In genomic region chr9:127887792-127888191, GRCh38 we compare ENCODE assay signal across 13 cellular contexts. TPM values are rescaled to one million over a fixed set of nuclear protein-coding genes. Genes with fewer than 3 reads are reported as not detected.
DNase-seq lines count a peak whose midpoint lies in the region; ATAC-seq, FAIRE-seq and TF ChIP-seq lines count a peak whose summit lies in the region.
"Had no signal": no experiment of that assay in that cellular context is flagged by ENCODE, and none has a peak within 500 bp of the region (broad histone marks: within the 10 kb centered on the region; RNA-seq: fewer than 3 reads in every experiment).

No MANE protein-coding gene starts in this region.

- H3K27ac ChIP-seq in HepG2 (ENCODE audit: extremely low read length, insufficient read depth, low read length) (no peak overlapping the region), right lobe of liver (no peak overlapping the region), ascending aorta (no peak overlapping the region), sigmoid colon (no peak overlapping the region)

- TF ChIP-seq POLR2A in HepG2 (IDR thresholded peaks at IDR 0.05; ENCODE audit: insufficient read depth in 1 of 2, low read depth in 2 of 2, low read length in 2 of 2) = no peak
- no peak for TF ChIP-seq POLR2A in right lobe of liver (IDR thresholded peaks at IDR 0.05)
- no peak for TF ChIP-seq POLR2A in sigmoid colon (IDR thresholded peaks at IDR 0.05)

- H4K20me1 ChIP-seq in HepG2 (ENCODE audit: insufficient read depth, low read length) = no peaks in the 10 kb centered on the region

- in situ Hi-C loops in HepG2 (cut with HindIII; ENCODE audit: extremely low pct_ligation_motif_present, low pct_unique_long_range_greater_than_20kb) = no loop called here

- H3K36me3 ChIP-seq in HepG2 (replicated peaks in 1 of 2; ENCODE audit: control insufficient read depth in 1 of 2, insufficient read depth in 2 of 2, low read length in 2 of 2) (peaks cover 14 to 40% of the 10 kb centered on the region in 2 experiments; a peak in 4 of 5 replicates), right lobe of liver (peaks cover 6 to 57% (median 26%) of the 10 kb centered on the region in 4 donors), ascending aorta (peaks cover 57 to 66% of the 10 kb centered on the region in 2 donors), sigmoid colon (peaks cover 36 to 70% (median 48%) of the 10 kb centered on the region in 4 donors)

- no peak overlapping the region for H3K27ac Mint-ChIP-seq in activated T-helper 17 cell treated with anti-CD3 and anti-CD28 coated beads, Interleukin-2, amount 50 U/mL, for 72 hours

- no peak overlapping the region for H3K4me3 Mint-ChIP-seq in activated T-helper 17 cell treated with anti-CD3 and anti-CD28 coated beads, Interleukin-2, amount 50 U/mL, for 72 hours
- H3K4me3 Mint-ChIP-seq: naive thymus-derived CD4-positive, alpha-beta T cell had no signal

- H3K27me3 Mint-ChIP-seq in activated T-helper 17 cell treated with anti-CD3 and anti-CD28 coated beads, Interleukin-2, amount 50 U/mL, for 72 hours = no peaks in the 10 kb centered on the region
- H3K27me3 Mint-ChIP-seq: naive thymus-derived CD4-positive, alpha-beta T cell had no signal

- H3K4me3 ChIP-seq in HepG2 (replicated peaks in 1 of 3; ENCODE audit: insufficient read depth in 1 of 3, low read depth in 2 of 3, low read length in 3 of 3) (no peak overlapping the region), right lobe of liver (no peak overlapping the region), fibroblast of pulmonary artery (replicated peaks; ENCODE audit: low read depth, low read length) (no peak overlapping the region), ascending aorta (no peak overlapping the region), sigmoid colon (no peak overlapping the region)

- TF ChIP-seq EP300 in HepG2 (IDR thresholded peaks at IDR 0.05; ENCODE audit: low read depth in 2 of 2, low read length in 2 of 2) (no peak), HepG2 (CRISPR knock-in tag; IDR thresholded peaks at IDR 0.05; ENCODE audit: borderline replicate concordance) (no peak), sigmoid colon (IDR thresholded peaks at IDR 0.05) (no peak)

- no TSS peak for BruUV-seq in HepG2 (replicated peaks; lab: Mats Ljungman, UMichigan)

- WGBS in HepG2 (ENCODE audit: low lambda C conversion rate) = 100% methylated on average over 2 of the region's 2 CpGs
- 93% methylated on average over 2 of the region's 2 CpGs for WGBS in right lobe of liver (ENCODE audit: insufficient coverage, low coverage, low lambda C conversion rate, missing lambda C conversion rate)
- WGBS in sigmoid colon, 2 donors = 78 to 88% methylated on average over 2 of the region's 2 CpGs

- no peaks in the 10 kb centered on the region for H3K79me2 ChIP-seq in HepG2 (ENCODE audit: insufficient read depth, low read length)

- ATAC-seq in HepG2 (peak; percentile 80), right lobe of liver (no peak)
- no peak for ATAC-seq in activated T-helper 17 cell treated with anti-CD3 and anti-CD28 coated beads, Interleukin-2, amount 50 U/mL, for 72 hours (replicated peaks)
- ATAC-seq: naive thymus-derived CD4-positive, alpha-beta T cell had no signal

- POLR2A ChIA-PET in HepG2 (lab: Yijun Ruan, JAX) = interaction anchor here (0.6 to 0.8 kb wide), 2 partner anchors 29 to 675 kb away, joined by 3 to 4 read pairs; partner anchors contain the start of gene ST6GALNAC4

- H3K9me3 ChIP-seq in HepG2 (ENCODE audit: low read length) (peaks cover 4% of the 10 kb centered on the region), right lobe of liver (no peaks in the 10 kb centered on the region), ascending aorta (no peaks in the 10 kb centered on the region), sigmoid colon (no peaks in the 10 kb centered on the region)

- H3K27me3 ChIP-seq in HepG2 (ENCODE audit: control insufficient read depth in 1 of 2, insufficient read depth in 2 of 2, low read length in 2 of 2) (no peaks in the 10 kb centered on the region), right lobe of liver (no peaks in the 10 kb centered on the region), ascending aorta (no peaks in the 10 kb centered on the region), sigmoid colon (no peaks in the 10 kb centered on the region)

- CTCF ChIA-PET in HepG2 (lab: Yijun Ruan, JAX; ENCODE audit: low intra/inter-chr PET ratio, low total read pairs) = no interaction called here

- peaks cover 79% of the 10 kb centered on the region for H3K36me3 Mint-ChIP-seq in activated T-helper 17 cell treated with anti-CD3 and anti-CD28 coated beads, Interleukin-2, amount 50 U/mL, for 72 hours (ENCODE audit: low read depth)

- TF ChIP-seq CTCF in HepG2 (CRISPR knock-in tag; IDR thresholded peaks at IDR 0.05) (no peak), right lobe of liver (IDR thresholded peaks at IDR 0.05) (no peak), fibroblast of pulmonary artery (IDR thresholded peaks at IDR 0.05; ENCODE audit: low read length, missing control alignments) (peak; percentile 22), ascending aorta (IDR thresholded peaks at IDR 0.05) (no peak), sigmoid colon (IDR thresholded peaks at IDR 0.05) (no peak)

- FAIRE-seq in HepG2 (lab: Jason Lieb, UNC) = peak; percentile 26
- FAIRE-seq: endothelial cell of umbilical vein had no signal

- TF ChIP-seq RAD21 in HepG2 (CRISPR knock-in tag; IDR thresholded peaks at IDR 0.05) = 0 out of 2 replicates have a peak, but pooled peaks have one; percentile 31

- peaks cover 11% of the 10 kb centered on the region for H3K4me1 Mint-ChIP-seq in activated T-helper 17 cell treated with anti-CD3 and anti-CD28 coated beads, Interleukin-2, amount 50 U/mL, for 72 hours

- intact Hi-C loops in HepG2 (cut with micrococcal nuclease; ENCODE audit: unreplicated experiment) (no loop called here), right lobe of liver (cut with DNase I) (no loop called here), ascending aorta (cut with DNase I) (no loop called here), sigmoid colon (cut with DNase I) (no loop called here)

- H3K9ac ChIP-seq in HepG2 (ENCODE audit: insufficient read depth, low read depth, low read length) = no peak overlapping the region

- H2AFZ ChIP-seq in HepG2 (ENCODE audit: low read length) = no peak overlapping the region

- no peaks in the 10 kb centered on the region for H3K9me3 Mint-ChIP-seq in activated T-helper 17 cell treated with anti-CD3 and anti-CD28 coated beads, Interleukin-2, amount 50 U/mL, for 72 hours

- H3K4me1 ChIP-seq in HepG2 (ENCODE audit: insufficient read depth, low read length) (no peaks in the 10 kb centered on the region), right lobe of liver (no peaks in the 10 kb centered on the region), ascending aorta (peaks cover 0 to 11% of the 10 kb centered on the region in 2 donors), sigmoid colon (peaks cover 0 to 4% (median 0%) of the 10 kb centered on the region in 4 donors)

- H3K4me2 ChIP-seq in HepG2 (ENCODE audit: low read depth, low read length) = no peak overlapping the region

- peak; percentile 27 for DNase-seq in HepG2 (ENCODE audit: low spot score)
- no peak for DNase-seq in right lobe of liver
- DNase-seq in RKO (ENCODE audit: low spot score) = peak; percentile 75
- DNase-seq in fibroblast of pulmonary artery (ENCODE audit: low read depth) = no peak
- DNase-seq in NCI-H69 (lab: John Stamatoyannopoulos, UW) = no peak
- no peak for DNase-seq in ascending aorta (ENCODE audit: low spot score in 2 of 2)
- no peak for DNase-seq in sigmoid colon
- DNase-seq: AML-193; amniotic stem cell; stimulated activated naive CD4-positive, alpha-beta T cell had no signal

RNA-seq across cellular contexts. Expression of gene AK1, which starts 10.3 kb away (rescaled TPM):
- total RNA-seq in HepG2 (2016; rRNA removed; fragmentation: Illumina TruSeq; extraction: Trizol) = 25.7 and 32.8 TPM in 2 replicates
- total RNA-seq in HepG2 (2016; cell fraction: cytosol; rRNA removed; fragmentation: Illumina TruSeq; extraction: Trizol; ENCODE audit: low read depth) = 12.5 and 17.4 TPM in 2 replicates
- 27.8 and 33.7 TPM in 2 replicates for total RNA-seq in HepG2 (2016; cell fraction: insoluble cytoplasmic fraction; rRNA removed; fragmentation: Illumina TruSeq; extraction: Trizol)
- total RNA-seq in HepG2 (2016; cell fraction: membrane; rRNA removed; fragmentation: Illumina TruSeq; extraction: Trizol) = 18.2 and 19.8 TPM in 2 replicates
- total RNA-seq in HepG2 (2016; cell fraction: nucleus; rRNA removed; fragmentation: Illumina TruSeq; extraction: Trizol) = 13.7 and 15.3 TPM in 2 replicates
- 19.1 and 28.5 TPM in 2 replicates for polyA plus RNA-seq in HepG2 (2011; rRNA removed)
- polyA plus RNA-seq in HepG2 (2011; cell fraction: cytosol; rRNA removed) = 29.9 and 38.0 TPM in 2 replicates
- 34.1 and 55.6 TPM in 2 replicates for polyA plus RNA-seq in HepG2 (2011; cell fraction: nucleus; rRNA removed)
- 17.5 and 23.3 TPM in 2 replicates for polyA plus RNA-seq in HepG2 (2012)
- polyA plus RNA-seq in HepG2 (2016; cell fraction: cytosol; fragmentation: Illumina TruSeq; extraction: Trizol; ENCODE audit: low read depth) = 28.9 and 48.9 TPM in 2 replicates
- polyA plus RNA-seq in HepG2 (2016; cell fraction: insoluble cytoplasmic fraction; fragmentation: Illumina TruSeq; extraction: Trizol; ENCODE audit: low read depth) = 44.7 and 50.7 TPM in 2 replicates
- 31.6 and 41.6 TPM in 2 replicates for polyA plus RNA-seq in HepG2 (2016; cell fraction: membrane; fragmentation: Illumina TruSeq; extraction: Trizol; ENCODE audit: low read depth)
- polyA plus RNA-seq in HepG2 (2016; cell fraction: nucleus; fragmentation: Illumina TruSeq; extraction: Trizol; ENCODE audit: insufficient read depth, low read depth) = 39.2 and 40.7 TPM in 2 replicates
- 3.6 and 45.8 TPM in 2 replicates for polyA minus RNA-seq in HepG2 (2011; rRNA and poly(A)+ RNA removed; ENCODE audit: low replicate concordance)
- 3.8 and 5.4 TPM in 2 replicates for polyA minus RNA-seq in HepG2 (2011; cell fraction: cytosol; rRNA and poly(A)+ RNA removed)
- 1.7 and 4.1 TPM in 2 replicates for polyA minus RNA-seq in HepG2 (2011; cell fraction: nucleus; rRNA and poly(A)+ RNA removed)
- 10 to 100 TPM; 31.4 to 78.6 (median 51.7) TPM for total RNA-seq in right lobe of liver
- total RNA-seq in ascending aorta = 64.5 TPM
- total RNA-seq in sigmoid colon = 10 to 100 TPM; 28.8 to 73.2 (median 48.7) TPM
- 100 to 1,000 TPM in 1 of 3 donors, 10 to 100 TPM in 2; 85.9 to 254 (median 85.9) TPM for polyA plus RNA-seq in sigmoid colon
- 10 to 100 TPM; 23.2 to 79.0 TPM for total RNA-seq in activated T-helper 17 cell treated with anti-CD3 and anti-CD28 coated beads, Interleukin-2, amount 50 U/mL, for 72 hours

RNA-seq across cellular contexts. Expression of gene ST6GALNAC6, which starts 11.6 kb away (rescaled TPM):
- 16.7 and 18.5 TPM in 2 replicates for total RNA-seq in HepG2 (2016; rRNA removed; fragmentation: Illumina TruSeq; extraction: Trizol)
- 13.5 and 13.9 TPM in 2 replicates for total RNA-seq in HepG2 (2016; cell fraction: cytosol; rRNA removed; fragmentation: Illumina TruSeq; extraction: Trizol; ENCODE audit: low read depth)
- total RNA-seq in HepG2 (2016; cell fraction: insoluble cytoplasmic fraction; rRNA removed; fragmentation: Illumina TruSeq; extraction: Trizol) = 11.7 and 18.2 TPM in 2 replicates
- 42.0 and 46.1 TPM in 2 replicates for total RNA-seq in HepG2 (2016; cell fraction: membrane; rRNA removed; fragmentation: Illumina TruSeq; extraction: Trizol)
- total RNA-seq in HepG2 (2016; cell fraction: nucleus; rRNA removed; fragmentation: Illumina TruSeq; extraction: Trizol) = 13.4 and 15.1 TPM in 2 replicates
- 65.4 and 103 TPM in 2 replicates for polyA plus RNA-seq in HepG2 (2011; rRNA removed)
- polyA plus RNA-seq in HepG2 (2011; cell fraction: cytosol; rRNA removed) = 63.0 and 69.3 TPM in 2 replicates
- polyA plus RNA-seq in HepG2 (2011; cell fraction: nucleus; rRNA removed) = 134 and 138 TPM in 2 replicates
- polyA plus RNA-seq in HepG2 (2012) = 36.1 and 53.0 TPM in 2 replicates
- polyA plus RNA-seq in HepG2 (2016; cell fraction: cytosol; fragmentation: Illumina TruSeq; extraction: Trizol; ENCODE audit: low read depth) = 33.4 and 37.1 TPM in 2 replicates
- polyA plus RNA-seq in HepG2 (2016; cell fraction: insoluble cytoplasmic fraction; fragmentation: Illumina TruSeq; extraction: Trizol; ENCODE audit: low read depth) = 18.0 and 19.3 TPM in 2 replicates
- 54.8 and 59.0 TPM in 2 replicates for polyA plus RNA-seq in HepG2 (2016; cell fraction: membrane; fragmentation: Illumina TruSeq; extraction: Trizol; ENCODE audit: low read depth)
- 32.9 and 35.5 TPM in 2 replicates for polyA plus RNA-seq in HepG2 (2016; cell fraction: nucleus; fragmentation: Illumina TruSeq; extraction: Trizol; ENCODE audit: insufficient read depth, low read depth)
- 41.6 and 91.9 TPM in 2 replicates for polyA minus RNA-seq in HepG2 (2011; rRNA and poly(A)+ RNA removed; ENCODE audit: low replicate concordance)
- polyA minus RNA-seq in HepG2 (2011; cell fraction: cytosol; rRNA and poly(A)+ RNA removed) = 15.4 and 21.1 TPM in 2 replicates
- 22.4 and 22.6 TPM in 2 replicates for polyA minus RNA-seq in HepG2 (2011; cell fraction: nucleus; rRNA and poly(A)+ RNA removed)
- total RNA-seq in right lobe of liver = 10 to 100 TPM; 22.5 to 40.3 (median 29.8) TPM
- total RNA-seq in ascending aorta = 172 TPM
- total RNA-seq in sigmoid colon = 100 to 1,000 TPM; 107 to 125 (median 114) TPM
- 100 to 1,000 TPM in 1 of 3 donors, 10 to 100 TPM in 2; 35.6 to 112 (median 87.1) TPM for polyA plus RNA-seq in sigmoid colon
- total RNA-seq in activated T-helper 17 cell treated with anti-CD3 and anti-CD28 coated beads, Interleukin-2, amount 50 U/mL, for 72 hours = 100 to 1,000 TPM in 1 of 2 donors, 10 to 100 TPM in 1; 61.7 to 124 TPM

RNA-seq across cellular contexts. Expression of gene ST6GALNAC4, which starts 29.0 kb away (rescaled TPM):
- total RNA-seq in HepG2 (2016; rRNA removed; fragmentation: Illumina TruSeq; extraction: Trizol) (14.8 and 18.8 TPM in 2 replicates), right lobe of liver (10 to 100 TPM in 3 of 6 experiments, 1 to 10 TPM in 3; 3.2 to 23.8 (median 11.2) TPM), ascending aorta (134 TPM), sigmoid colon (10 to 100 TPM; 22.8 to 27.7 (median 25.5) TPM)
- 35.6 and 43.0 TPM in 2 replicates for total RNA-seq in HepG2 (2016; cell fraction: cytosol; rRNA removed; fragmentation: Illumina TruSeq; extraction: Trizol; ENCODE audit: low read depth)
- 13.0 and 19.7 TPM in 2 replicates for total RNA-seq in HepG2 (2016; cell fraction: insoluble cytoplasmic fraction; rRNA removed; fragmentation: Illumina TruSeq; extraction: Trizol)
- 47.7 and 65.6 TPM in 2 replicates for total RNA-seq in HepG2 (2016; cell fraction: membrane; rRNA removed; fragmentation: Illumina TruSeq; extraction: Trizol)
- total RNA-seq in HepG2 (2016; cell fraction: nucleus; rRNA removed; fragmentation: Illumina TruSeq; extraction: Trizol) = 12.8 and 17.5 TPM in 2 replicates
- polyA plus RNA-seq in HepG2 (2011; rRNA removed) (27.7 and 36.4 TPM in 2 replicates), sigmoid colon (10 to 100 TPM; 25.2 to 51.1 (median 37.7) TPM)
- 26.2 and 47.9 TPM in 2 replicates for polyA plus RNA-seq in HepG2 (2011; cell fraction: cytosol; rRNA removed)
- 41.2 and 43.3 TPM in 2 replicates for polyA plus RNA-seq in HepG2 (2011; cell fraction: nucleus; rRNA removed)
- 14.8 and 21.6 TPM in 2 replicates for polyA plus RNA-seq in HepG2 (2012)
- polyA plus RNA-seq in HepG2 (2016; cell fraction: cytosol; fragmentation: Illumina TruSeq; extraction: Trizol; ENCODE audit: low read depth) = 55.5 and 75.3 TPM in 2 replicates
- 20.6 and 23.9 TPM in 2 replicates for polyA plus RNA-seq in HepG2 (2016; cell fraction: insoluble cytoplasmic fraction; fragmentation: Illumina TruSeq; extraction: Trizol; ENCODE audit: low read depth)
- polyA plus RNA-seq in HepG2 (2016; cell fraction: membrane; fragmentation: Illumina TruSeq; extraction: Trizol; ENCODE audit: low read depth) = 69.4 and 78.8 TPM in 2 replicates
- 25.2 and 32.3 TPM in 2 replicates for polyA plus RNA-seq in HepG2 (2016; cell fraction: nucleus; fragmentation: Illumina TruSeq; extraction: Trizol; ENCODE audit: insufficient read depth, low read depth)
- polyA minus RNA-seq in HepG2 (2011; rRNA and poly(A)+ RNA removed; ENCODE audit: low replicate concordance) = 74.4 and 118 TPM in 2 replicates
- 40.0 and 42.1 TPM in 2 replicates for polyA minus RNA-seq in HepG2 (2011; cell fraction: cytosol; rRNA and poly(A)+ RNA removed)
- polyA minus RNA-seq in HepG2 (2011; cell fraction: nucleus; rRNA and poly(A)+ RNA removed) = 15.6 and 17.8 TPM in 2 replicates
- 10 to 100 TPM; 19.6 to 19.8 TPM for total RNA-seq in activated T-helper 17 cell treated with anti-CD3 and anti-CD28 coated beads, Interleukin-2, amount 50 U/mL, for 72 hours

RNA-seq across cellular contexts. Expression of gene ENG, which starts 33.3 kb away (rescaled TPM):
- total RNA-seq in HepG2 (2016; rRNA removed; fragmentation: Illumina TruSeq; extraction: Trizol) (0.02 TPM in 1 of 2 replicates, not detected in the other), right lobe of liver (10 to 100 TPM; 27.4 to 90.1 (median 54.1) TPM), ascending aorta (675 TPM), sigmoid colon (10 to 100 TPM; 17.1 to 28.5 (median 20.6) TPM)
- not detected in 2 replicates for total RNA-seq in HepG2 (2016; cell fraction: cytosol; rRNA removed; fragmentation: Illumina TruSeq; extraction: Trizol; ENCODE audit: low read depth)
- 0.07 and 0.17 TPM in 2 replicates for total RNA-seq in HepG2 (2016; cell fraction: insoluble cytoplasmic fraction; rRNA removed; fragmentation: Illumina TruSeq; extraction: Trizol)
- 0.07 and 0.22 TPM in 2 replicates for total RNA-seq in HepG2 (2016; cell fraction: membrane; rRNA removed; fragmentation: Illumina TruSeq; extraction: Trizol)
- 0.25 TPM in 1 of 2 replicates, not detected in the other for total RNA-seq in HepG2 (2016; cell fraction: nucleus; rRNA removed; fragmentation: Illumina TruSeq; extraction: Trizol)
- polyA plus RNA-seq in HepG2 (2011; rRNA removed) (1.1 and 1.4 TPM in 2 replicates), sigmoid colon (10 to 100 TPM in 2 of 3 donors, 1 to 10 TPM in 1; 5.4 to 50.4 (median 25.7) TPM)
- polyA plus RNA-seq in HepG2 (2011; cell fraction: cytosol; rRNA removed) = 0.82 and 1.1 TPM in 2 replicates
- 2.1 and 2.3 TPM in 2 replicates for polyA plus RNA-seq in HepG2 (2011; cell fraction: nucleus; rRNA removed)
- polyA plus RNA-seq in HepG2 (2012) = 1.4 and 1.5 TPM in 2 replicates
- not detected in 2 replicates for polyA plus RNA-seq in HepG2 (2016; cell fraction: cytosol; fragmentation: Illumina TruSeq; extraction: Trizol; ENCODE audit: low read depth)
- polyA plus RNA-seq in HepG2 (2016; cell fraction: insoluble cytoplasmic fraction; fragmentation: Illumina TruSeq; extraction: Trizol; ENCODE audit: low read depth) = 0.08 TPM in 1 of 2 replicates, not detected in the other
- polyA plus RNA-seq in HepG2 (2016; cell fraction: membrane; fragmentation: Illumina TruSeq; extraction: Trizol; ENCODE audit: low read depth) = 0.06 and 0.13 TPM in 2 replicates
- polyA plus RNA-seq in HepG2 (2016; cell fraction: nucleus; fragmentation: Illumina TruSeq; extraction: Trizol; ENCODE audit: insufficient read depth, low read depth) = 0.20 and 0.22 TPM in 2 replicates
- 1.2 and 26.5 TPM in 2 replicates for polyA minus RNA-seq in HepG2 (2011; rRNA and poly(A)+ RNA removed; ENCODE audit: low replicate concordance)
- polyA minus RNA-seq in HepG2 (2011; cell fraction: cytosol; rRNA and poly(A)+ RNA removed) = 0.30 and 0.62 TPM in 2 replicates
- polyA minus RNA-seq in HepG2 (2011; cell fraction: nucleus; rRNA and poly(A)+ RNA removed) = 0.75 and 0.90 TPM in 2 replicates
- total RNA-seq in activated T-helper 17 cell treated with anti-CD3 and anti-CD28 coated beads, Interleukin-2, amount 50 U/mL, for 72 hours = 10 to 100 TPM in 1 of 2 donors, 1 to 10 TPM in 1; 10.0 to 18.7 TPM

RNA-seq across cellular contexts. Expression of gene PIP5KL1, which starts 42.8 kb away (rescaled TPM):
- total RNA-seq in HepG2 (2016; rRNA removed; fragmentation: Illumina TruSeq; extraction: Trizol) (0.20 TPM in 1 of 2 replicates, not detected in the other), right lobe of liver (under 1 TPM in 3 of 6 experiments, not detected in 3; 0.58 to 0.81 (median 0.70) TPM), ascending aorta (not detected), sigmoid colon (1 to 10 TPM in 3 of 4 donors, under 1 TPM in 1; 0.16 to 4.2 (median 2.6) TPM)
- 0.51 TPM in 1 of 2 replicates, not detected in the other for total RNA-seq in HepG2 (2016; cell fraction: cytosol; rRNA removed; fragmentation: Illumina TruSeq; extraction: Trizol; ENCODE audit: low read depth)
- total RNA-seq in HepG2 (2016; cell fraction: insoluble cytoplasmic fraction; rRNA removed; fragmentation: Illumina TruSeq; extraction: Trizol) = 0.15 TPM in 1 of 2 replicates, not detected in the other
- not detected in 2 replicates for total RNA-seq in HepG2 (2016; cell fraction: membrane; rRNA removed; fragmentation: Illumina TruSeq; extraction: Trizol)
- total RNA-seq in HepG2 (2016; cell fraction: nucleus; rRNA removed; fragmentation: Illumina TruSeq; extraction: Trizol) = 0.56 TPM in 1 of 2 replicates, not detected in the other
- polyA plus RNA-seq in HepG2 (2011; rRNA removed) (0.44 and 0.49 TPM in 2 replicates), sigmoid colon (1 to 10 TPM in 1 of 3 donors, under 1 TPM in 1, not detected in 1; 0.70 to 1.8 TPM)
- 0.17 and 0.32 TPM in 2 replicates for polyA plus RNA-seq in HepG2 (2011; cell fraction: cytosol; rRNA removed)
- polyA plus RNA-seq in HepG2 (2011; cell fraction: nucleus; rRNA removed) = 5.3 and 9.9 TPM in 2 replicates
- polyA plus RNA-seq in HepG2 (2012) = 0.32 and 0.67 TPM in 2 replicates
- polyA plus RNA-seq in HepG2 (2016; cell fraction: cytosol; fragmentation: Illumina TruSeq; extraction: Trizol; ENCODE audit: low read depth) = 0.24 TPM in 1 of 2 replicates, not detected in the other
- not detected in 2 replicates for polyA plus RNA-seq in HepG2 (2016; cell fraction: insoluble cytoplasmic fraction; fragmentation: Illumina TruSeq; extraction: Trizol; ENCODE audit: low read depth)
- not detected in 2 replicates for polyA plus RNA-seq in HepG2 (2016; cell fraction: membrane; fragmentation: Illumina TruSeq; extraction: Trizol; ENCODE audit: low read depth)
- polyA plus RNA-seq in HepG2 (2016; cell fraction: nucleus; fragmentation: Illumina TruSeq; extraction: Trizol; ENCODE audit: insufficient read depth, low read depth) = 1.1 TPM in 1 of 2 replicates, not detected in the other
- polyA minus RNA-seq in HepG2 (2011; rRNA and poly(A)+ RNA removed; ENCODE audit: low replicate concordance) = 0.72 and 1.4 TPM in 2 replicates
- polyA minus RNA-seq in HepG2 (2011; cell fraction: cytosol; rRNA and poly(A)+ RNA removed) = 0.88 TPM in 1 of 2 replicates, not detected in the other
- polyA minus RNA-seq in HepG2 (2011; cell fraction: nucleus; rRNA and poly(A)+ RNA removed) = 1.3 and 2.2 TPM in 2 replicates
- 1 to 10 TPM; 2.6 to 3.7 TPM for total RNA-seq in activated T-helper 17 cell treated with anti-CD3 and anti-CD28 coated beads, Interleukin-2, amount 50 U/mL, for 72 hours

Comparison
In these comparisons a context has a peak if more than half of its experiments do, and no peak if none do; other contexts are left out.
1. DNase-seq: peak in HepG2 (single experiment) and RKO (single experiment); none in right lobe of liver (0 of 3), fibroblast of pulmonary artery (single experiment), NCI-H69 (single experiment), ascending aorta (0 of 2) and sigmoid colon (single experiment).